Comparison of ENCODE assay signal across 20 cellular contexts in the genomic region with DNA sequence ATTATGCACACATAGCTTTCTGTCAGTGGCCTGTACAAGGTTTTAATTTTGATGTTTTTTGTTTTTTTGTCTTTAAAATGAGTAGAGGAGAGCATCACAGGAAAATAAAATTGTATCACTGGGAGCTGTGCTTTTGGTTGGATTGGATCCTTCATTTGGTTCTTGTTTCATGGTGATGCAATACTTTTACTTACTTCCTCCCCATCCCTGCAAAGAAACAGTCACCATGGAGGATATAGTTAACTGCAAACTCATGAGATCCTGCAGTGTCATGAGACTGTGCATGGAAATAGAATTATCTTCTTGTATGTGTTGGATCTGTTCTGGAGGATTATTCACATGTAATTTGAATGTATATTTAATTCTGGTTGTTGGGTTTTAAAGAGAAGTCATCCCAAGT.
DNase-seq lines count a peak whose midpoint lies in the region; ATAC-seq, FAIRE-seq and TF ChIP-seq lines count a peak whose summit lies in the region.
"Had no signal": no experiment of that assay in that cellular context is flagged by ENCODE, and none has a peak within 500 bp of the region (broad histone marks: within the 10 kb centered on the region; RNA-seq: fewer than 3 reads in every experiment).

No MANE protein-coding gene starts in this region.

- POLR2A ChIA-PET in WTC11 (lab: Charles Lee) = interaction anchor here (0.6 kb wide), 1 partner anchor 8 kb away, joined by 3 read pairs; no protein-coding TSS in a partner anchor

- CTCF ChIA-PET in WTC11 (lab: Charles Lee) = no interaction called here

- peaks cover 56% of the 10 kb centered on the region for H3K4me1 Mint-ChIP-seq in activated CD4-positive, alpha-beta T cell treated with anti-CD3 and anti-CD28 coated beads, Interleukin-2, amount 10 ng/mL, durations not matched to agents 24 days and 14 days
- H3K4me1 Mint-ChIP-seq in WTC11 = peaks cover 26% of the 10 kb centered on the region
- peaks cover 46% of the 10 kb centered on the region for H3K4me1 Mint-ChIP-seq in neural crest cell

- TF ChIP-seq CTCF in WTC11 (IDR thresholded peaks at IDR 0.05) (no peak), neural crest cell (conservative IDR thresholded peaks at IDR 0.05) (no peak)

- H3K36me3 Mint-ChIP-seq in activated CD4-positive, alpha-beta T cell treated with anti-CD3 and anti-CD28 coated beads, Interleukin-2, amount 10 ng/mL, durations not matched to agents 24 days and 14 days (ENCODE audit: low read depth) = peaks cover 43% of the 10 kb centered on the region
- H3K36me3 Mint-ChIP-seq in WTC11 = no peaks in the 10 kb centered on the region
- peaks cover 4% of the 10 kb centered on the region for H3K36me3 Mint-ChIP-seq in neural crest cell (ENCODE audit: low read depth)

- H3K27me3 Mint-ChIP-seq in activated CD4-positive, alpha-beta T cell treated with anti-CD3 and anti-CD28 coated beads, Interleukin-2, amount 10 ng/mL, durations not matched to agents 24 days and 14 days = no peaks in the 10 kb centered on the region
- H3K27me3 Mint-ChIP-seq in WTC11 (ENCODE audit: low read depth) = no peaks in the 10 kb centered on the region
- no peaks in the 10 kb centered on the region for H3K27me3 Mint-ChIP-seq in neural crest cell (ENCODE audit: low read depth)
- H3K27me3 Mint-ChIP-seq: CD4-positive, CD25-positive, alpha-beta regulatory T cell had no signal

- H3K9me3 Mint-ChIP-seq in activated CD4-positive, alpha-beta T cell treated with anti-CD3 and anti-CD28 coated beads, Interleukin-2, amount 10 ng/mL, durations not matched to agents 24 days and 14 days = peaks cover 4% of the 10 kb centered on the region
- no peaks in the 10 kb centered on the region for H3K9me3 Mint-ChIP-seq in WTC11
- no peaks in the 10 kb centered on the region for H3K9me3 Mint-ChIP-seq in neural crest cell
- H3K9me3 Mint-ChIP-seq: CD4-positive, CD25-positive, alpha-beta regulatory T cell; T-helper 2 cell treated with Interferon-gamma antibody and Interleukin-4, amounts not matched to agents 5 μg/mL and 100 μg/mL, for 36 hours had no signal

- H3K27ac Mint-ChIP-seq in activated CD4-positive, alpha-beta T cell treated with anti-CD3 and anti-CD28 coated beads, Interleukin-2, amount 10 ng/mL, durations not matched to agents 24 days and 14 days = peak overlapping the region; percentile 10
- H3K27ac Mint-ChIP-seq in WTC11 (0 out of 2 replicates have a peak overlapping the region, but pooled peaks have one; percentile 9), neural crest cell (ENCODE audit: unreplicated experiment) (peak overlapping the region; percentile 73)
- H3K27ac Mint-ChIP-seq: CD4-positive, CD25-positive, alpha-beta regulatory T cell; T-helper 2 cell treated with Interferon-gamma antibody and Interleukin-4, amounts not matched to agents 5 μg/mL and 100 μg/mL, for 36 hours had no signal

- ATAC-seq in WTC11 (no peak), HG02623 (IDR thresholded peaks at IDR 0.05; ENCODE audit: unreplicated experiment) (no peak), GM21515 (IDR thresholded peaks at IDR 0.05; ENCODE audit: unreplicated experiment) (no peak)
- ATAC-seq: right cardiac atrium had no signal

- H3K4me3 Mint-ChIP-seq in activated CD4-positive, alpha-beta T cell treated with anti-CD3 and anti-CD28 coated beads, Interleukin-2, amount 10 ng/mL, durations not matched to agents 24 days and 14 days = no peak overlapping the region
- H3K4me3 Mint-ChIP-seq in WTC11 = no peak overlapping the region
- H3K4me3 Mint-ChIP-seq in neural crest cell = no peak overlapping the region
- H3K4me3 Mint-ChIP-seq: CD4-positive, CD25-positive, alpha-beta regulatory T cell; T-helper 2 cell treated with Interferon-gamma antibody and Interleukin-4, amounts not matched to agents 5 μg/mL and 100 μg/mL, for 36 hours had no signal

- intact Hi-C loops in activated CD4-positive, alpha-beta T cell treated with anti-CD3 and anti-CD28 coated beads, Interleukin-2, amount 10 ng/mL, durations not matched to agents 24 days and 14 days (cut with micrococcal nuclease) = loop anchor here (5.0 kb wide), 1 partner anchor 34 kb away; no protein-coding TSS in a partner anchor

- FAIRE-seq in frontal cortex (lab: Jason Lieb, UNC) = no peak
- FAIRE-seq: GM18507 had no signal

- no peak for DNase-seq in activated CD4-positive, alpha-beta T cell treated with anti-CD3 and anti-CD28 coated beads, Interleukin-2, amount 10 ng/mL, durations not matched to agents 24 days and 14 days
- DNase-seq in activated CD4-positive, alpha-beta T cell treated with anti-CD3 and anti-CD28 coated beads for 4 hours = no peak
- DNase-seq in Kasumi-1 (lab: John Stamatoyannopoulos, UW) (peak; percentile 46 to 66), WTC11 (ENCODE audit: low spot score) (no peak), neural crest cell (ENCODE audit: low read depth, low spot score) (no peak), frontal cortex (ENCODE audit: low spot score in 2 of 2) (no peak)
- DNase-seq: activated CD4-positive, alpha-beta T cell treated with anti-CD3 and anti-CD28 coated beads for 1 hour; activated T-cell treated with anti-CD3 and anti-CD28 coated beads, Interleukin-2, amount 50 U/mL, for 1 hour; CD4-positive, CD25-positive, alpha-beta regulatory T cell; effector CD4-positive, alpha-beta T cell; H7; hypothalamus; NCI-H2029; right cardiac atrium; SJCRH30; stomach had no signal

TF ChIP-seq in WTC11, 78 proteins besides CTCF, POLR2A, EP300 and RAD21 (continues in another document):
- TF ChIP-seq, protein P1, sequence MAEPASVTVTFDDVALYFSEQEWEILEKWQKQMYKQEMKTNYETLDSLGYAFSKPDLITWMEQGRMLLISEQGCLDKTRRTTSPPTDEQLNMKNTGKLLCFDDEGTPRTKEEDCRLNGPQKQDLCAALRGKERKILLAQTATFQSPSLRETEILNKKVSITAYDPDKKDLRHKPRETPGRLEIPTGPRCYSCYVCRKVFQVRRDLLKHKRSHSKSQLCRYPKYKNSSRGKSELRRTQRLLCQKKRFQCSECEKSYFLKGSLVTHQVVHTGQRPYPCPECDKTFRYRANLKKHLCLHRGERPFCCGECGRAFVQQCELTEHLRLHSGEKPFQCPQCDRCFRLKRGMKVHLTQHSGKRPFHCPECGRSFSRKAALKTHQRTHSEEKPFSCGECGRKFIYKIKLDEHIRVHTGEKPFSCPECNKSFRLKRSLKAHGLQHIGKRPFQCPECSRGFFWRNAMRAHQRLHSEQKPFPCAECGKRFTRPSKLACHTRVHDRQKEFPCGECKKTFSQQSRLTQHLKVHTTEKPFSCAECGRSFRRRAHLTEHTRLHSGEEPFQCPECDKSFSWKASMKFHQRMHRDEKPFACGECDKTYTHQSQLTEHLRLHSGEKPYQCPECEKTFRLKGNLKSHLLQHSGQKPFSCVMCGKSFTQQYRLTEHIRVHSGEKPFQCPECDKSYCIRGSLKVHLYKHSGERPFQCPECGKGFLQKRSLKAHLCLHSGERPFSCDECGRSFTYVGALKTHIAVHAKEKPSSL (CRISPR knock-in tag; conservative IDR thresholded peaks at IDR 0.05) = no peak
- TF ChIP-seq, protein P2, sequence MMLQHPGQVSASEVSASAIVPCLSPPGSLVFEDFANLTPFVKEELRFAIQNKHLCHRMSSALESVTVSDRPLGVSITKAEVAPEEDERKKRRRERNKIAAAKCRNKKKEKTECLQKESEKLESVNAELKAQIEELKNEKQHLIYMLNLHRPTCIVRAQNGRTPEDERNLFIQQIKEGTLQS (CRISPR knock-in tag; conservative IDR thresholded peaks at IDR 0.05) = no peak
- TF ChIP-seq ZNF121 (CRISPR knock-in tag; IDR thresholded peaks at IDR 0.05) = no peak
- TF ChIP-seq, protein P3, sequence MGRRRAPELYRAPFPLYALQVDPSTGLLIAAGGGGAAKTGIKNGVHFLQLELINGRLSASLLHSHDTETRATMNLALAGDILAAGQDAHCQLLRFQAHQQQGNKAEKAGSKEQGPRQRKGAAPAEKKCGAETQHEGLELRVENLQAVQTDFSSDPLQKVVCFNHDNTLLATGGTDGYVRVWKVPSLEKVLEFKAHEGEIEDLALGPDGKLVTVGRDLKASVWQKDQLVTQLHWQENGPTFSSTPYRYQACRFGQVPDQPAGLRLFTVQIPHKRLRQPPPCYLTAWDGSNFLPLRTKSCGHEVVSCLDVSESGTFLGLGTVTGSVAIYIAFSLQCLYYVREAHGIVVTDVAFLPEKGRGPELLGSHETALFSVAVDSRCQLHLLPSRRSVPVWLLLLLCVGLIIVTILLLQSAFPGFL (CRISPR knock-in tag; IDR thresholded peaks at IDR 0.05; ENCODE audit: borderline replicate concordance) = no peak
- no peak for TF ChIP-seq SMAD3 (CRISPR knock-in tag; IDR thresholded peaks at IDR 0.05; ENCODE audit: borderline replicate concordance)
- no peak for TF ChIP-seq NR2C2 (CRISPR knock-in tag; IDR thresholded peaks at IDR 0.05)
- TF ChIP-seq NFATC4 (CRISPR knock-in tag; IDR thresholded peaks at IDR 0.05) = no peak
- TF ChIP-seq, protein P4, sequence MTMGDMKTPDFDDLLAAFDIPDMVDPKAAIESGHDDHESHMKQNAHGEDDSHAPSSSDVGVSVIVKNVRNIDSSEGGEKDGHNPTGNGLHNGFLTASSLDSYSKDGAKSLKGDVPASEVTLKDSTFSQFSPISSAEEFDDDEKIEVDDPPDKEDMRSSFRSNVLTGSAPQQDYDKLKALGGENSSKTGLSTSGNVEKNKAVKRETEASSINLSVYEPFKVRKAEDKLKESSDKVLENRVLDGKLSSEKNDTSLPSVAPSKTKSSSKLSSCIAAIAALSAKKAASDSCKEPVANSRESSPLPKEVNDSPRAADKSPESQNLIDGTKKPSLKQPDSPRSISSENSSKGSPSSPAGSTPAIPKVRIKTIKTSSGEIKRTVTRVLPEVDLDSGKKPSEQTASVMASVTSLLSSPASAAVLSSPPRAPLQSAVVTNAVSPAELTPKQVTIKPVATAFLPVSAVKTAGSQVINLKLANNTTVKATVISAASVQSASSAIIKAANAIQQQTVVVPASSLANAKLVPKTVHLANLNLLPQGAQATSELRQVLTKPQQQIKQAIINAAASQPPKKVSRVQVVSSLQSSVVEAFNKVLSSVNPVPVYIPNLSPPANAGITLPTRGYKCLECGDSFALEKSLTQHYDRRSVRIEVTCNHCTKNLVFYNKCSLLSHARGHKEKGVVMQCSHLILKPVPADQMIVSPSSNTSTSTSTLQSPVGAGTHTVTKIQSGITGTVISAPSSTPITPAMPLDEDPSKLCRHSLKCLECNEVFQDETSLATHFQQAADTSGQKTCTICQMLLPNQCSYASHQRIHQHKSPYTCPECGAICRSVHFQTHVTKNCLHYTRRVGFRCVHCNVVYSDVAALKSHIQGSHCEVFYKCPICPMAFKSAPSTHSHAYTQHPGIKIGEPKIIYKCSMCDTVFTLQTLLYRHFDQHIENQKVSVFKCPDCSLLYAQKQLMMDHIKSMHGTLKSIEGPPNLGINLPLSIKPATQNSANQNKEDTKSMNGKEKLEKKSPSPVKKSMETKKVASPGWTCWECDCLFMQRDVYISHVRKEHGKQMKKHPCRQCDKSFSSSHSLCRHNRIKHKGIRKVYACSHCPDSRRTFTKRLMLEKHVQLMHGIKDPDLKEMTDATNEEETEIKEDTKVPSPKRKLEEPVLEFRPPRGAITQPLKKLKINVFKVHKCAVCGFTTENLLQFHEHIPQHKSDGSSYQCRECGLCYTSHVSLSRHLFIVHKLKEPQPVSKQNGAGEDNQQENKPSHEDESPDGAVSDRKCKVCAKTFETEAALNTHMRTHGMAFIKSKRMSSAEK (CRISPR knock-in tag; IDR thresholded peaks at IDR 0.05; ENCODE audit: borderline replicate concordance) = no peak
- TF ChIP-seq CREB1 (CRISPR knock-in tag; IDR thresholded peaks at IDR 0.05) = no peak

Comparison
In these comparisons a context has a peak if more than half of its experiments do, and no peak if none do; other contexts are left out.
1. DNase-seq: peak in Kasumi-1 (2 of 2); none in activated CD4-positive, alpha-beta T cell treated with anti-CD3 and anti-CD28 coated beads, Interleukin-2, amount 10 ng/mL, durations not matched to agents 24 days and 14 days (single experiment), activated CD4-positive, alpha-beta T cell treated with anti-CD3 and anti-CD28 coated beads for 4 hours (0 of 2), WTC11 (single experiment), neural crest cell (single experiment) and frontal cortex (0 of 2).
2. H3K27ac Mint-ChIP-seq: peak in every context shown above with its lines; median percentile 73 in neural crest cell; 10 in activated CD4-positive, alpha-beta T cell treated with anti-CD3 and anti-CD28 coated beads, Interleukin-2, amount 10 ng/mL, durations not matched to agents 24 days and 14 days; 9 in WTC11.